Comparison of ENCODE assay signal across 8 cellular contexts in genomic region chr12:91877022-91877421, GRCh38.
DNase-seq lines count a peak whose midpoint lies in the region; ATAC-seq, FAIRE-seq and TF ChIP-seq lines count a peak whose summit lies in the region.

No MANE protein-coding gene starts in this region.

- CTCF ChIA-PET in CD4-positive, alpha-beta T cell (lab: Charles Lee), result interaction anchor here (0.8 to 4.5 kb wide), 9 partner anchors 41 to 693 kb away, joined by 3 to 34 read pairs (median 3); partner anchors contain the start of gene BTG1
- CTCF ChIA-PET in activated CD4-positive, alpha-beta memory T cell treated with anti-CD3 and anti-CD28 coated beads, Interleukin-2, amount 10 ng/mL, durations not matched to agents 7 days and 5 days (lab: Charles Lee), result interaction anchor here (1.8 to 2.9 kb wide), 2 partner anchors 65 to 268 kb away, joined by 4 to 15 read pairs; partner anchors contain the start of gene BTG1
- CTCF ChIA-PET in HEK293T (lab: Yijun Ruan, JAX), result no interaction called here

- H3K36me3 ChIP-seq in fibroblast of lung (ENCODE audit: control insufficient read depth, insufficient read depth, low read length), result no peaks in the 10 kb centered on the region

- H3K27ac ChIP-seq in CD4-positive, alpha-beta T cell (ENCODE audit: low read depth, low read length), result peak overlapping the region; percentile 97
- no peak overlapping the region for H3K27ac ChIP-seq in fibroblast of lung (ENCODE audit: insufficient read depth, low read length)

- no peaks in the 10 kb centered on the region for H3K4me1 ChIP-seq in fibroblast of lung (ENCODE audit: control insufficient read depth, extremely low read depth, insufficient read depth, low read length)

- H3K9me3 Mint-ChIP-seq in CD4-positive, alpha-beta T cell, result peaks cover 3% of the 10 kb centered on the region
- H3K9me3 Mint-ChIP-seq in activated CD4-positive, alpha-beta memory T cell treated with anti-CD3 and anti-CD28 coated beads, Interleukin-2, amount 10 ng/mL, durations not matched to agents 7 days and 5 days, result peaks cover 3% of the 10 kb centered on the region

- DNase-seq in CD4-positive, alpha-beta T cell, result peak; percentile 71 to 94 (median 78)
- peak; percentile 91 for DNase-seq in MV-4-11 (lab: John Stamatoyannopoulos, UW)
- DNase-seq in activated CD4-positive, alpha-beta memory T cell treated with anti-CD3 and anti-CD28 coated beads, Interleukin-2, amount 10 ng/mL, durations not matched to agents 7 days and 5 days, result peak; percentile 89
- peak; percentile 16 to 41 for DNase-seq in fibroblast of lung (ENCODE audit: low read depth in 2 of 2)
- DNase-seq in stimulated activated CD4-positive, alpha-beta T cell treated with anti-CD3 and anti-CD28 coated beads, Interleukin-15, amount 100 ng/mL, for 24 hours, result peak; percentile 77
- DNase-seq in HEK293T (ENCODE audit: extremely low spot score), result no peak
- DNase-seq in GM12892 (ENCODE audit: insufficient read length), result no peak

- H3K4me3 Mint-ChIP-seq in CD4-positive, alpha-beta T cell, result peak overlapping the region; percentile 73
- H3K4me3 Mint-ChIP-seq in activated CD4-positive, alpha-beta memory T cell treated with anti-CD3 and anti-CD28 coated beads, Interleukin-2, amount 10 ng/mL, durations not matched to agents 7 days and 5 days, result peak overlapping the region; percentile 37

- peak overlapping the region; percentile 98 for H3K27ac Mint-ChIP-seq in CD4-positive, alpha-beta T cell
- peak overlapping the region; percentile 91 for H3K27ac Mint-ChIP-seq in activated CD4-positive, alpha-beta memory T cell treated with anti-CD3 and anti-CD28 coated beads, Interleukin-2, amount 10 ng/mL, durations not matched to agents 7 days and 5 days

- no peaks in the 10 kb centered on the region for H3K79me2 ChIP-seq in fibroblast of lung (ENCODE audit: control insufficient read depth, insufficient read depth, low read length)

- no peak overlapping the region for H3K4me3 ChIP-seq in fibroblast of lung (replicated peaks in 1 of 4; ENCODE audit: control extremely low read depth in 1 of 4, insufficient read depth in 1 of 4, low read depth in 3 of 4, low read length in 4 of 4)

- no peak overlapping the region for H3K4me2 ChIP-seq in fibroblast of lung (ENCODE audit: extremely low read depth, insufficient read depth, low read length)

- H3K4me1 Mint-ChIP-seq in CD4-positive, alpha-beta T cell (ENCODE audit: low read depth), result peaks cover 67% of the 10 kb centered on the region
- H3K4me1 Mint-ChIP-seq in activated CD4-positive, alpha-beta memory T cell treated with anti-CD3 and anti-CD28 coated beads, Interleukin-2, amount 10 ng/mL, durations not matched to agents 7 days and 5 days, result peaks cover 47% of the 10 kb centered on the region

- no peaks in the 10 kb centered on the region for H3K9me3 ChIP-seq in CD4-positive, alpha-beta T cell (ENCODE audit: control insufficient read depth, low read length)
- H3K9me3 ChIP-seq in fibroblast of lung (ENCODE audit: control insufficient read depth, insufficient read depth, low read depth, low read length), result no peaks in the 10 kb centered on the region

- no peak for TF ChIP-seq POLR2A in GM12892 (IDR thresholded peaks at IDR 0.05; ENCODE audit: low read depth, low read length)

- H3K36me3 Mint-ChIP-seq in CD4-positive, alpha-beta T cell (ENCODE audit: low read depth), result peaks cover 39% of the 10 kb centered on the region
- peaks cover 24% of the 10 kb centered on the region for H3K36me3 Mint-ChIP-seq in activated CD4-positive, alpha-beta memory T cell treated with anti-CD3 and anti-CD28 coated beads, Interleukin-2, amount 10 ng/mL, durations not matched to agents 7 days and 5 days (ENCODE audit: low read depth)

- intact Hi-C loops in CD4-positive, alpha-beta T cell (cut with DNase I, micrococcal nuclease), result loop anchor here (1.0 to 10.0 kb wide), 12 partner anchors 35 to 717 kb away; partner anchors contain the start of gene BTG1 (in 1 of the 2)

- no peaks in the 10 kb centered on the region for H4K20me1 ChIP-seq in fibroblast of lung (ENCODE audit: control insufficient read depth, extremely low read depth, insufficient read depth, low read length)

- H3K27me3 Mint-ChIP-seq in CD4-positive, alpha-beta T cell, result no peaks in the 10 kb centered on the region
- no peaks in the 10 kb centered on the region for H3K27me3 Mint-ChIP-seq in activated CD4-positive, alpha-beta memory T cell treated with anti-CD3 and anti-CD28 coated beads, Interleukin-2, amount 10 ng/mL, durations not matched to agents 7 days and 5 days

- no peak for FAIRE-seq in GM12892 (lab: Jason Lieb, UNC)

- no peak for TF ChIP-seq CTCF in CD4-positive, alpha-beta T cell (IDR thresholded peaks at IDR 0.05)
- TF ChIP-seq CTCF in fibroblast of lung (conservative IDR thresholded peaks at IDR 0.05 in 1 of 2, IDR thresholded peaks at IDR 0.05 in 1 of 2; ENCODE audit: low read depth in 1 of 2, low read length in 2 of 2), result no peak

- H3K27me3 ChIP-seq in CD4-positive, alpha-beta T cell (ENCODE audit: control insufficient read depth, insufficient read depth, low read length), result no peaks in the 10 kb centered on the region
- no peaks in the 10 kb centered on the region for H3K27me3 ChIP-seq in fibroblast of lung (ENCODE audit: control insufficient read depth, insufficient read depth, low read length)

- no peak overlapping the region for H2AFZ ChIP-seq in fibroblast of lung (ENCODE audit: low read length)

- ATAC-seq in CD4-positive, alpha-beta T cell (ENCODE audit: poor library complexity), result peak; percentile 90
- peak; percentile 87 for ATAC-seq in GM21447 (IDR thresholded peaks at IDR 0.05; ENCODE audit: unreplicated experiment)

- H3K9ac ChIP-seq in fibroblast of lung (ENCODE audit: insufficient read depth, low read length), result no peak overlapping the region

- POLR2A ChIA-PET in CD4-positive, alpha-beta T cell (lab: Charles Lee), result interaction anchor here (0.7 to 7.3 kb wide), 58 partner anchors 9 to 1052 kb away, joined by 3 to 178 read pairs (median 4); partner anchors contain the start of genes BTG1 and EEA1
- POLR2A ChIA-PET in activated CD4-positive, alpha-beta memory T cell treated with anti-CD3 and anti-CD28 coated beads, Interleukin-2, amount 10 ng/mL, durations not matched to agents 7 days and 5 days (lab: Charles Lee), result interaction anchor here (0.7 to 7.1 kb wide), 10 partner anchors 9 to 487 kb away, joined by 3 to 95 read pairs (median 4); partner anchors contain the start of gene BTG1
- POLR2A ChIA-PET in HEK293T (lab: Yijun Ruan, JAX), result no interaction called here

TF ChIP-seq in HEK293T, 16 proteins besides CTCF, POLR2A, EP300 and RAD21:
- TF ChIP-seq LEF1 (IDR thresholded peaks at IDR 0.05; ENCODE audit: borderline replicate concordance), result no peak
- TF ChIP-seq CTBP1 (IDR thresholded peaks at IDR 0.05; ENCODE audit: borderline replicate concordance), result no peak
- no peak for TF ChIP-seq HDGF (IDR thresholded peaks at IDR 0.05; ENCODE audit: borderline replicate concordance)
- TF ChIP-seq BHLHE40 (IDR thresholded peaks at IDR 0.05; ENCODE audit: borderline replicate concordance), result no peak
- TF ChIP-seq NFRKB (IDR thresholded peaks at IDR 0.05), result no peak
- TF ChIP-seq L3MBTL2 (conservative IDR thresholded peaks at IDR 0.05), result no peak
- TF ChIP-seq FOXA1 (IDR thresholded peaks at IDR 0.05), result no peak
- no peak for TF ChIP-seq FOXK2 (IDR thresholded peaks at IDR 0.05)
- TF ChIP-seq SP1 (IDR thresholded peaks at IDR 0.05), result no peak
- no peak for TF ChIP-seq TARDBP (IDR thresholded peaks at IDR 0.05)
- no peak for TF ChIP-seq ELF4 (IDR thresholded peaks at IDR 0.05)
- no peak for TF ChIP-seq FOXM1 (IDR thresholded peaks at IDR 0.05; ENCODE audit: borderline replicate concordance)
- TF ChIP-seq ZNF384 (IDR thresholded peaks at IDR 0.05), result no peak
- no peak for TF ChIP-seq ARNT (IDR thresholded peaks at IDR 0.05)
- TF ChIP-seq SUZ12 (IDR thresholded peaks at IDR 0.05), result no peak
- no peak for TF ChIP-seq PKNOX1 (IDR thresholded peaks at IDR 0.05)

Comparison
In these comparisons a context has a peak if more than half of its experiments do, and no peak if none do; other contexts are left out.
1. DNase-seq: peak in CD4-positive, alpha-beta T cell (10 of 10), MV-4-11 (single experiment), activated CD4-positive, alpha-beta memory T cell treated with anti-CD3 and anti-CD28 coated beads, Interleukin-2, amount 10 ng/mL, durations not matched to agents 7 days and 5 days (single experiment), fibroblast of lung (2 of 2) and stimulated activated CD4-positive, alpha-beta T cell treated with anti-CD3 and anti-CD28 coated beads, Interleukin-15, amount 100 ng/mL, for 24 hours (single experiment); none in HEK293T (single experiment) and GM12892 (single experiment).